ENCODE assay signal across 13 cellular contexts in genomic region chr1:6338685-6339084, GRCh38.
"Had no signal": no experiment of that assay in that cellular context is flagged by ENCODE, and none has a peak within 500 bp of the region (broad histone marks: within the 10 kb centered on the region; RNA-seq: fewer than 3 reads in every experiment).

No MANE protein-coding gene starts in this region.

- H3K4me3 Mint-ChIP-seq: activated CD4-positive, alpha-beta memory T cell treated with anti-CD3 and anti-CD28 coated beads for 36 hours; activated T-cell treated with anti-CD3 and anti-CD28 coated beads, Interleukin-2, amount 50 U/mL, for 72 hours; natural killer cell treated with Interleukin-12 subunit alpha and Interleukin-12 subunit beta and Interleukin-15 and Interleukin-18, amount 100 ng/mL, for 72 hours; stimulated activated naive CD8-positive, alpha-beta T cell treated with anti-CD3 and anti-CD28 coated beads, Interleukin-15, Interleukin-2, amounts not matched to agents 100 ng/mL and 50 ng/mL, for 24 hours had no signal

- H3K27ac Mint-ChIP-seq: activated CD4-positive, alpha-beta memory T cell treated with anti-CD3 and anti-CD28 coated beads for 36 hours; activated T-cell treated with anti-CD3 and anti-CD28 coated beads, Interleukin-2, amount 50 U/mL, for 72 hours; natural killer cell treated with Interleukin-12 subunit alpha and Interleukin-12 subunit beta and Interleukin-15 and Interleukin-18, amount 100 ng/mL, for 72 hours; stimulated activated naive CD8-positive, alpha-beta T cell treated with anti-CD3 and anti-CD28 coated beads, Interleukin-15, Interleukin-2, amounts not matched to agents 100 ng/mL and 50 ng/mL, for 24 hours had no signal

- H3K27ac ChIP-seq: parathyroid adenoma, thoracic aorta had no signal

- H3K9me3 ChIP-seq: thoracic aorta had no signal

- H3K9me3 Mint-ChIP-seq: activated CD4-positive, alpha-beta memory T cell treated with anti-CD3 and anti-CD28 coated beads for 36 hours; activated T-cell treated with anti-CD3 and anti-CD28 coated beads, Interleukin-2, amount 50 U/mL, for 72 hours; natural killer cell treated with Interleukin-12 subunit alpha and Interleukin-12 subunit beta and Interleukin-15 and Interleukin-18, amount 100 ng/mL, for 72 hours; stimulated activated naive CD8-positive, alpha-beta T cell treated with anti-CD3 and anti-CD28 coated beads, Interleukin-15, Interleukin-2, amounts not matched to agents 100 ng/mL and 50 ng/mL, for 24 hours had no signal

- ATAC-seq: activated T-cell treated with anti-CD3 and anti-CD28 coated beads, Interleukin-2, amount 50 U/mL, for 72 hours; left colon; natural killer cell treated with Interleukin-12 subunit alpha and Interleukin-12 subunit beta and Interleukin-15 and Interleukin-18, amount 100 ng/mL, for 72 hours had no signal

- H3K27me3 Mint-ChIP-seq: activated CD4-positive, alpha-beta memory T cell treated with anti-CD3 and anti-CD28 coated beads for 36 hours; natural killer cell treated with Interleukin-12 subunit alpha and Interleukin-12 subunit beta and Interleukin-15 and Interleukin-18, amount 100 ng/mL, for 72 hours; stimulated activated naive CD8-positive, alpha-beta T cell treated with anti-CD3 and anti-CD28 coated beads, Interleukin-15, Interleukin-2, amounts not matched to agents 100 ng/mL and 50 ng/mL, for 24 hours had no signal

- H3K36me3 ChIP-seq: thoracic aorta had no signal

- H3K4me3 ChIP-seq: thoracic aorta had no signal

- DNase-seq: activated CD4-positive, alpha-beta memory T cell treated with anti-CD3 and anti-CD28 coated beads for 36 hours; activated CD4-positive, alpha-beta T cell treated with anti-CD3 and anti-CD28 coated beads for 1 hour; activated gamma-delta T cell treated with Interleukin-2 at 50 U/mL for 16 hours; activated T-cell treated with anti-CD3 and anti-CD28 coated beads, Interleukin-2, amount 50 U/mL, for 72 hours; aorta; hippocampal formation; left colon; stimulated activated CD4-positive, alpha-beta T cell treated with anti-CD3 and anti-CD28 coated beads, Interleukin-4, amount 100 ng/mL, for 1 hour; stimulated activated CD8-positive, alpha-beta memory T cell treated with anti-CD3 and anti-CD28 coated beads, Interleukin-4, amount 100 ng/mL, for 48 hours had no signal

- H3K4me1 ChIP-seq: parathyroid adenoma had no signal

- H3K36me3 Mint-ChIP-seq: natural killer cell treated with Interleukin-12 subunit alpha and Interleukin-12 subunit beta and Interleukin-15 and Interleukin-18, amount 100 ng/mL, for 72 hours had no signal
